18 cellular contexts compared by ENCODE assay signal in the genomic region with DNA sequence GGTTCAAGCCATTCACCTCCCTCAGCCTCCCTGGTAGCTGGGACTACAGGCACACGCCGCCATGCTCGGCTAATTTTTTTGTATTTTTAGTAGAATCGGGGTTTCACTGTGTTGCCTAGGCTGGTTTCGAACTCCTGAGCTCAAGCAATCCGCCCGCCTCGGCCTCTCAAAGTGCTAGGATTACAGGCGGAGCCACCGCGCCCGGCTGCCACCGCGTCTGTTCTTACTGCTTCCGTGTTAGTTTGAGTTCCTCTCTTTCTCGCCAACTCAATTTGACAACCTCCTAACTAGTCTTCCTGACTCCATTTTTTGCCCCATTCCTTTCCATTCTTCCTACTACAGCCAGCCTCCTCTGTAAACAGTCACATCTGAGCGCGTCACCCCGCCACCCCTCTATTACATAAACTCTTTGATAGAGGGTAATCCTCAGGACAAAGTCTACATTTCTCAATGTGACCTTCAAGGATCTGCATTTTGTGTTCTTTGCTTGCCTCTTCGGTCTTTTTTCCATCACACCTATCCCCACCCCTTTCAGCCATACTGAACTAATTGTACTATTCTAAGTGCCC.
"Had no signal": no experiment of that assay in that cellular context is flagged by ENCODE, and none has a peak within 500 bp of the region (broad histone marks: within the 10 kb centered on the region; RNA-seq: fewer than 3 reads in every experiment).

No MANE protein-coding gene starts in this region.

- H3K27me3 Mint-ChIP-seq: T-cell had no signal

- H3K27me3 ChIP-seq: adrenal gland, body of pancreas, esophagus muscularis mucosa, heart right ventricle, right atrium auricular region, tibial nerve had no signal

- H3K9me3 Mint-ChIP-seq: natural killer cell had no signal

- H3K27ac ChIP-seq: body of pancreas, esophagus muscularis mucosa, foreskin keratinocyte, heart right ventricle, right atrium auricular region, tibial nerve had no signal

- H3K36me3 ChIP-seq: adrenal gland, esophagus muscularis mucosa, heart right ventricle, right atrium auricular region, tibial nerve had no signal

- H3K9me3 ChIP-seq: adrenal gland, body of pancreas, esophagus muscularis mucosa, heart right ventricle, right atrium auricular region, tibial nerve had no signal

- H3K4me1 ChIP-seq: foreskin keratinocyte had no signal

- H3K36me3 Mint-ChIP-seq: natural killer cell, T-cell had no signal

- DNase-seq: activated CD4-positive, alpha-beta T cell treated with anti-CD3 and anti-CD28 coated beads for 1 hour; activated CD8-positive, alpha-beta memory T cell treated with anti-CD3 and anti-CD28 coated beads, Interleukin-2, amount 50 U/mL, for 48 hours; activated effector memory CD4-positive, alpha-beta T cell treated with Interleukin-2 at 50 U/mL for 16 hours; activated naive CD4-positive, alpha-beta T cell treated with anti-CD3 and anti-CD28 coated beads for 36 hours; activated T-cell treated with anti-CD3 and anti-CD28 coated beads, Interleukin-2, amount 50 U/mL, for 48 hours; adrenal gland; aorta; body of pancreas; dermis blood vessel endothelial cell; effector CD4-positive, alpha-beta T cell; foreskin keratinocyte; heart right ventricle; natural killer cell; stimulated activated naive CD4-positive, alpha-beta T cell treated with Interleukin-2 at 50 U/mL for 16 hours; T-cell had no signal

- H3K4me3 Mint-ChIP-seq: activated naive CD4-positive, alpha-beta T cell treated with anti-CD3 and anti-CD28 coated beads for 36 hours; natural killer cell had no signal

- H3K4me3 ChIP-seq: adrenal gland, body of pancreas, esophagus muscularis mucosa, heart right ventricle, right atrium auricular region, tibial nerve had no signal

- H3K27ac Mint-ChIP-seq: activated naive CD4-positive, alpha-beta T cell treated with anti-CD3 and anti-CD28 coated beads for 36 hours; natural killer cell had no signal

- ATAC-seq: body of pancreas, foreskin keratinocyte, heart right ventricle, natural killer cell, T-cell had no signal
